In the genomic region with DNA sequence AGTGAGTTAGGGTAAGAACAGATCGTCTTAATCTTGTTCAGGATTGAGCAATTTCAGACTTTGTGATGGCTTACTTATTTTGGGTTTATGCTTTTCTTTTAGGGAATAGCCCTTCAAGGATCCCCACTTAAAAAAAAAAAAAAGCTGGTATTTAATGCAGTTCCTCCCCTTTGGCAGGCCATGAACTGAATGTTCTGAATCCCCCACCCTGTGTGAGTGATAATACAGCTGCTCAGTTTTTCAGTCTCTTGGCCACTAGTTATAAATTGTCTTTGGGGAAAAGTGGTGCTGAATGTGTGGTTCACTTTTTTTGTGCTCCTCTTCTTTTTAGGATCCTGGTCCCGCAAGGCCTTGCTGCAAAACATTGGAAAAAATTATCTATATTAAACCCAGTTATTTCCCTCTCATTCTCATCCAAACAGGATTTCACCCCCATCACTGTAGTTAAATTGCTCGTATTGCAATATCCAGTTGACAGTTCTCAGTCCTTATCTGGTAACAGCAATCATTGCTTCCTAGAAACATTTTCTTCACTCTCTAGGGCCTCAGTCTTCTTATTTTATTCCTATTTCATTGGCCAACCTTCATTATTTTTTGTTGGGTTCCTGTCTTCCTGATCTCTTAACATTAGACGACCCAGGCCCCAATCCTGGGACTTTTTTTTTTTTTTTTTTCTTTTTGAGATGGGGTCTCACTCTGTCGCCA, we compare ENCODE assay signal across 19 cellular contexts.
DNase-seq lines count a peak whose midpoint lies in the region; ATAC-seq and TF ChIP-seq lines count a peak whose summit lies in the region.
"Had no signal": no experiment of that assay in that cellular context is flagged by ENCODE, and none has a peak within 500 bp of the region (broad histone marks: within the 10 kb centered on the region; RNA-seq: fewer than 3 reads in every experiment).

No MANE protein-coding gene starts in this region.

- no peaks in the 10 kb centered on the region for H3K27me3 ChIP-seq in right cardiac atrium (ENCODE audit: control insufficient read depth, insufficient read depth)
- no peaks in the 10 kb centered on the region for H3K27me3 ChIP-seq in testis

- ATAC-seq in activated T-cell treated with anti-CD3 and anti-CD28 coated beads, Interleukin-2, amount 50 U/mL, for 72 hours (replicated peaks in 1 of 2) = no peak
- ATAC-seq in right cardiac atrium (peak; percentile 45 to 75), sciatic nerve (no peak), HG02588 (IDR thresholded peaks at IDR 0.05; ENCODE audit: unreplicated experiment) (no peak)
- ATAC-seq in activated CD4-positive, alpha-beta T cell treated with anti-CD3 and anti-CD28 coated beads for 36 hours = no peak
- ATAC-seq: HCT116, HepG2 had no signal

- H3K4me3 ChIP-seq in fibroblast of the aortic adventitia (ENCODE audit: low read depth, low read length) = no peak overlapping the region
- no peak overlapping the region for H3K4me3 ChIP-seq in right cardiac atrium (ENCODE audit: low read length)
- no peak overlapping the region for H3K4me3 ChIP-seq in testis
- H3K4me3 ChIP-seq: A549 had no signal

- no peak overlapping the region for H3K4me3 Mint-ChIP-seq in activated T-cell treated with anti-CD3 and anti-CD28 coated beads, Interleukin-2, amount 50 U/mL, for 72 hours
- no peak overlapping the region for H3K4me3 Mint-ChIP-seq in activated CD4-positive, alpha-beta T cell treated with anti-CD3 and anti-CD28 coated beads for 36 hours
- H3K4me3 Mint-ChIP-seq: CD4-positive, alpha-beta T cell; HFFc6 had no signal

- TF ChIP-seq CTCF in fibroblast of the aortic adventitia (IDR thresholded peaks at IDR 0.05; ENCODE audit: insufficient read depth, low read length) (no peak), testis (IDR thresholded peaks at IDR 0.05) (no peak)

- no peaks in the 10 kb centered on the region for H3K27me3 Mint-ChIP-seq in activated T-cell treated with anti-CD3 and anti-CD28 coated beads, Interleukin-2, amount 50 U/mL, for 72 hours (ENCODE audit: low read depth)
- H3K27me3 Mint-ChIP-seq in activated CD4-positive, alpha-beta T cell treated with anti-CD3 and anti-CD28 coated beads for 36 hours = peaks cover 6% of the 10 kb centered on the region

- WGBS in right cardiac atrium = 63% methylated on average over 5 of the region's 5 CpGs
- WGBS in testis, 2 donors = 71 to 73% methylated on average over 5 of the region's 5 CpGs

- H3K9me3 Mint-ChIP-seq in activated T-cell treated with anti-CD3 and anti-CD28 coated beads, Interleukin-2, amount 50 U/mL, for 72 hours = peaks cover 0 to 1% of the 10 kb centered on the region in 2 donors
- H3K9me3 Mint-ChIP-seq in activated CD4-positive, alpha-beta T cell treated with anti-CD3 and anti-CD28 coated beads for 36 hours (ENCODE audit: low read depth) = peaks cover 1% of the 10 kb centered on the region
- H3K9me3 Mint-ChIP-seq: CD4-positive, alpha-beta T cell; HFFc6 had no signal

- no peak for TF ChIP-seq POLR2A in testis (IDR thresholded peaks at IDR 0.05)

- peak overlapping the region; percentile 31 for H3K27ac Mint-ChIP-seq in activated T-cell treated with anti-CD3 and anti-CD28 coated beads, Interleukin-2, amount 50 U/mL, for 72 hours
- H3K27ac Mint-ChIP-seq in activated CD4-positive, alpha-beta T cell treated with anti-CD3 and anti-CD28 coated beads for 36 hours = no peak overlapping the region
- H3K27ac Mint-ChIP-seq: CD4-positive, alpha-beta T cell had no signal

- H3K9me3 ChIP-seq in right cardiac atrium (ENCODE audit: control insufficient read depth, low read length) (no peaks in the 10 kb centered on the region), testis (no peaks in the 10 kb centered on the region)
- H3K9me3 ChIP-seq: A549, Caco-2 had no signal

- POLR2A ChIA-PET in activated CD4-positive, alpha-beta T cell treated with anti-CD3 and anti-CD28 coated beads for 36 hours (lab: Charles Lee) = no interaction called here

- CTCF ChIA-PET in activated CD4-positive, alpha-beta T cell treated with anti-CD3 and anti-CD28 coated beads for 36 hours (lab: Charles Lee) = interaction anchor here (0.6 kb wide), 1 partner anchor 26 kb away, joined by 3 read pairs; no protein-coding TSS in a partner anchor

- DNase-seq in activated T-cell treated with anti-CD3 and anti-CD28 coated beads, Interleukin-2, amount 50 U/mL, for 72 hours = no peak
- no peak for DNase-seq in activated T-cell treated with anti-CD3 and anti-CD28 coated beads for 4 hours
- DNase-seq in fibroblast of the aortic adventitia (ENCODE audit: low read depth) = peak; percentile 19
- no peak for DNase-seq in right cardiac atrium
- DNase-seq in testis = peak; percentile 18
- no peak for DNase-seq in activated CD4-positive, alpha-beta T cell treated with anti-CD3 and anti-CD28 coated beads for 36 hours
- DNase-seq in sciatic nerve (ENCODE audit: low spot score) = no peak
- DNase-seq: AML-193; Caco-2; CD4-positive, alpha-beta T cell; GOT3; H7 had no signal

- H3K36me3 Mint-ChIP-seq in activated T-cell treated with anti-CD3 and anti-CD28 coated beads, Interleukin-2, amount 50 U/mL, for 72 hours (ENCODE audit: insufficient read depth in 2 of 2) = no peaks in the 10 kb centered on the region
- no peaks in the 10 kb centered on the region for H3K36me3 Mint-ChIP-seq in activated CD4-positive, alpha-beta T cell treated with anti-CD3 and anti-CD28 coated beads for 36 hours (ENCODE audit: low read depth)

- no peaks in the 10 kb centered on the region for H3K36me3 ChIP-seq in testis (ENCODE audit: low read depth, missing control alignments)

- H3K27ac ChIP-seq in right cardiac atrium (ENCODE audit: low read length) = no peak overlapping the region
- H3K27ac ChIP-seq in testis = peak overlapping the region in 1 of 2 donors; percentile 2
- H3K27ac ChIP-seq: 22Rv1, A549, C4-2B had no signal

- no peaks in the 10 kb centered on the region for H3K4me1 ChIP-seq in right cardiac atrium (ENCODE audit: control insufficient read depth, insufficient read depth, low read length)
- H3K4me1 ChIP-seq in testis = no peaks in the 10 kb centered on the region
- H3K4me1 ChIP-seq: A549, Caco-2 had no signal

- intact Hi-C loops in right cardiac atrium (cut with DNase I) = loop anchor here in 1 of 4 donors (10.0 kb wide), 1 partner anchor 421 kb away; no protein-coding TSS in a partner anchor
- intact Hi-C loops in testis (cut with DNase I; ENCODE audit: low total_unique reads) = no loop called here
- intact Hi-C loops in activated CD4-positive, alpha-beta T cell treated with anti-CD3 and anti-CD28 coated beads for 36 hours (cut with DNase I, micrococcal nuclease) = no loop called here
- intact Hi-C loops in sciatic nerve (cut with DNase I) = no loop called here

- H3K4me1 Mint-ChIP-seq in activated T-cell treated with anti-CD3 and anti-CD28 coated beads, Interleukin-2, amount 50 U/mL, for 72 hours (ENCODE audit: low read depth) = no peaks in the 10 kb centered on the region
- H3K4me1 Mint-ChIP-seq in activated CD4-positive, alpha-beta T cell treated with anti-CD3 and anti-CD28 coated beads for 36 hours = no peaks in the 10 kb centered on the region

Comparison
In these comparisons a context has a peak if more than half of its experiments do, and no peak if none do; other contexts are left out.
1. ATAC-seq: peak in right cardiac atrium (2 of 2); none in activated T-cell treated with anti-CD3 and anti-CD28 coated beads, Interleukin-2, amount 50 U/mL, for 72 hours (0 of 2), activated CD4-positive, alpha-beta T cell treated with anti-CD3 and anti-CD28 coated beads for 36 hours (single experiment), sciatic nerve (single experiment) and HG02588 (single experiment).
2. DNase-seq: peak in fibroblast of the aortic adventitia (single experiment) and testis (single experiment); none in activated T-cell treated with anti-CD3 and anti-CD28 coated beads, Interleukin-2, amount 50 U/mL, for 72 hours (0 of 2), activated T-cell treated with anti-CD3 and anti-CD28 coated beads for 4 hours (single experiment), right cardiac atrium (0 of 3), activated CD4-positive, alpha-beta T cell treated with anti-CD3 and anti-CD28 coated beads for 36 hours (single experiment) and sciatic nerve (single experiment).